In genomic region chr20:19251506-19251905, GRCh38 we compare ENCODE assay signal across 26 cellular contexts. TPM values are rescaled to one million over a fixed set of nuclear protein-coding genes. Genes with fewer than 3 reads are reported as not detected.
DNase-seq lines count a peak whose midpoint lies in the region; ATAC-seq and TF ChIP-seq lines count a peak whose summit lies in the region.
"Had no signal": no experiment of that assay in that cellular context is flagged by ENCODE, and none has a peak within 500 bp of the region (broad histone marks: within the 10 kb centered on the region; RNA-seq: fewer than 3 reads in every experiment).

No MANE protein-coding gene starts in this region.

- TF ChIP-seq CTCF in A673 (conservative IDR thresholded peaks at IDR 0.05; ENCODE audit: low read depth, low read length), result no peak
- TF ChIP-seq CTCF in esophagus muscularis mucosa (IDR thresholded peaks at IDR 0.05), result no peak
- TF ChIP-seq CTCF in sigmoid colon (IDR thresholded peaks at IDR 0.05), result no peak
- no peak for TF ChIP-seq CTCF in transverse colon (IDR thresholded peaks at IDR 0.05)
- TF ChIP-seq CTCF in MCF 10A (IDR thresholded peaks at IDR 0.05; ENCODE audit: unreplicated experiment), result no peak

- TF ChIP-seq EP300 in esophagus muscularis mucosa (IDR thresholded peaks at IDR 0.05) (no peak), sigmoid colon (IDR thresholded peaks at IDR 0.05) (no peak), transverse colon (IDR thresholded peaks at IDR 0.05; ENCODE audit: low read depth) (no peak)

- BruUV-seq in A673 (replicated peaks; lab: Mats Ljungman, UMichigan) (no TSS peak), MCF 10A (replicated peaks; lab: Mats Ljungman, UMichigan) (no TSS peak)

- H3K27me3 Mint-ChIP-seq in CD8-positive, alpha-beta memory T cell, result peaks cover 3% of the 10 kb centered on the region in 2 donors
- H3K27me3 Mint-ChIP-seq in MCF 10A (ENCODE audit: insufficient read depth, unreplicated experiment), result no peaks in the 10 kb centered on the region

- TF ChIP-seq POLR2A in esophagus muscularis mucosa (IDR thresholded peaks at IDR 0.05; ENCODE audit: low read depth) (no peak), sigmoid colon (IDR thresholded peaks at IDR 0.05) (no peak), transverse colon (IDR thresholded peaks at IDR 0.05) (no peak)

- DNase-seq in A673 (ENCODE audit: low spot score) (no peak), esophagus muscularis mucosa (ENCODE audit: extremely low spot score) (peak; percentile 31), sigmoid colon (no peak), transverse colon (no peak), MCF 10A (ENCODE audit: unreplicated experiment) (no peak)
- no peak for DNase-seq in activated naive CD4-positive, alpha-beta T cell treated with anti-CD3 and anti-CD28 coated beads, Interleukin-2, amount 50 U/mL, for 72 hours (ENCODE audit: low spot score in 2 of 2)
- no peak for DNase-seq in CD8-positive, alpha-beta memory T cell
- DNase-seq: ACHN; BE2C; DMS53; HCEC 1CT; Kasumi-1; NCI-H1105; NCI-H146; NCI-H1930; NCI-H2107; NCI-H446 treated with DMSO at 0.1 percent for 48 hours; NCI-H526; NCI-H82; NK-92 treated with Interleukin-12 subunit alpha and Interleukin-12 subunit beta, amount 100 ng/mL, for 24 hours; PC-3; SJCRH30 had no signal

- H3K27me3 ChIP-seq in A673 (replicated peaks; ENCODE audit: insufficient read depth, low read depth, low read length, poor library complexity) (no peaks in the 10 kb centered on the region), esophagus muscularis mucosa (no peaks in the 10 kb centered on the region), sigmoid colon (no peaks in the 10 kb centered on the region), transverse colon (no peaks in the 10 kb centered on the region)
- H3K27me3 ChIP-seq in CD8-positive, alpha-beta memory T cell (ENCODE audit: insufficient read depth, low read length, poor library complexity, severe bottlenecking), result no peaks in the 10 kb centered on the region
- H3K27me3 ChIP-seq: BE2C, SJCRH30 had no signal

- H3K4me3 ChIP-seq in A673 (ENCODE audit: low read depth, low read length, poor library complexity, severe bottlenecking), result no peak overlapping the region
- no peak overlapping the region for H3K4me3 ChIP-seq in esophagus muscularis mucosa
- no peak overlapping the region for H3K4me3 ChIP-seq in sigmoid colon
- no peak overlapping the region for H3K4me3 ChIP-seq in transverse colon
- no peak overlapping the region for H3K4me3 ChIP-seq in CD8-positive, alpha-beta memory T cell (ENCODE audit: low read length)
- H3K4me3 ChIP-seq: K562, SJCRH30 had no signal

- H3K36me3 Mint-ChIP-seq in activated naive CD4-positive, alpha-beta T cell treated with anti-CD3 and anti-CD28 coated beads, Interleukin-2, amount 50 U/mL, for 72 hours, result no peaks in the 10 kb centered on the region
- no peaks in the 10 kb centered on the region for H3K36me3 Mint-ChIP-seq in CD8-positive, alpha-beta memory T cell
- no peaks in the 10 kb centered on the region for H3K36me3 Mint-ChIP-seq in MCF 10A (ENCODE audit: insufficient read depth, unreplicated experiment)

- POLR2A ChIA-PET in A673 (lab: Charles Lee; ENCODE audit: low non-redundant PET) (no interaction called here), MCF 10A (lab: Yijun Ruan, JAX) (no interaction called here)
- POLR2A ChIA-PET in CD8-positive, alpha-beta memory T cell (lab: Charles Lee), result no interaction called here

- CTCF ChIA-PET in A673 (lab: Charles Lee) (no interaction called here), MCF 10A (lab: Yijun Ruan, JAX) (interaction anchor here (0.6 kb wide), 3 partner anchors 13 to 497 kb away, joined by 3 to 4 read pairs (median 3); no protein-coding TSS in a partner anchor)
- CTCF ChIA-PET in CD8-positive, alpha-beta memory T cell (lab: Charles Lee), result no interaction called here

- intact Hi-C loops in A673 (cut with micrococcal nuclease; ENCODE audit: unreplicated experiment) (no loop called here), esophagus muscularis mucosa (cut with DNase I) (no loop called here), sigmoid colon (cut with DNase I) (no loop called here), transverse colon (cut with DNase I; ENCODE audit: low total_unique reads) (no loop called here), MCF 10A (cut with micrococcal nuclease) (no loop called here)

- H3K9me3 ChIP-seq in A673 (ENCODE audit: low read depth, low read length, poor library complexity, severe bottlenecking) (peaks cover 4% of the 10 kb centered on the region), esophagus muscularis mucosa (no peaks in the 10 kb centered on the region), sigmoid colon (no peaks in the 10 kb centered on the region), transverse colon (no peaks in the 10 kb centered on the region)
- no peaks in the 10 kb centered on the region for H3K9me3 ChIP-seq in CD8-positive, alpha-beta memory T cell (ENCODE audit: low read length)
- H3K9me3 ChIP-seq: BE2C, SJCRH30 had no signal

- H3K27ac ChIP-seq in A673 (ENCODE audit: low read depth, low read length, poor library complexity, severe bottlenecking) (peak overlapping the region; percentile 15), esophagus muscularis mucosa (replicated peaks in 1 of 4) (peak overlapping the region; percentile 10 to 56 (median 30)), sigmoid colon (peak overlapping the region; percentile 22 to 51 (median 39)), transverse colon (peak overlapping the region; percentile 5 to 54 (median 40))
- no peak overlapping the region for H3K27ac ChIP-seq in CD8-positive, alpha-beta memory T cell (ENCODE audit: low read depth, low read length)
- H3K27ac ChIP-seq: 22Rv1, SJCRH30 had no signal

- H3K36me3 ChIP-seq in A673 (ENCODE audit: insufficient read depth, low read length, poor library complexity, severe bottlenecking), result no peaks in the 10 kb centered on the region
- H3K36me3 ChIP-seq in esophagus muscularis mucosa, result no peaks in the 10 kb centered on the region
- H3K36me3 ChIP-seq in sigmoid colon, result no peaks in the 10 kb centered on the region
- H3K36me3 ChIP-seq in transverse colon, result no peaks in the 10 kb centered on the region
- no peaks in the 10 kb centered on the region for H3K36me3 ChIP-seq in CD8-positive, alpha-beta memory T cell (ENCODE audit: insufficient read depth, low read length)
- H3K36me3 ChIP-seq: BE2C, SJCRH30 had no signal

- no peak for ATAC-seq in GM18909 (IDR thresholded peaks at IDR 0.05; ENCODE audit: poor library complexity, unreplicated experiment)
- no peak for ATAC-seq in activated naive CD4-positive, alpha-beta T cell treated with anti-CD3 and anti-CD28 coated beads, Interleukin-2, amount 50 U/mL, for 72 hours
- ATAC-seq: K562, PC-3 had no signal

- H3K4me1 ChIP-seq in A673 (ENCODE audit: insufficient read depth, low read length, poor library complexity, severe bottlenecking) (peaks cover 44% of the 10 kb centered on the region), esophagus muscularis mucosa (peaks cover 0 to 26% (median 15%) of the 10 kb centered on the region in 4 donors), sigmoid colon (peaks cover 0 to 42% (median 32%) of the 10 kb centered on the region in 4 donors), transverse colon (peaks cover 0 to 12% (median 0%) of the 10 kb centered on the region in 4 donors)
- H3K4me1 ChIP-seq in CD8-positive, alpha-beta memory T cell (ENCODE audit: insufficient read depth, low read length), result no peaks in the 10 kb centered on the region
- H3K4me1 ChIP-seq: BE2C, SJCRH30 had no signal

- no peak overlapping the region for H3K4me3 Mint-ChIP-seq in CD8-positive, alpha-beta memory T cell
- no peak overlapping the region for H3K4me3 Mint-ChIP-seq in MCF 10A (ENCODE audit: unreplicated experiment)

- WGBS in esophagus muscularis mucosa, result 93% methylated on average over 3 of the region's 4 CpGs
- 90 to 95% methylated on average over 4 of the region's 4 CpGs for WGBS in sigmoid colon, 2 donors
- 80 to 89% methylated on average over 1 to 4 of the region's 4 CpGs for WGBS in transverse colon (ENCODE audit: low coverage in 1 of 2), 2 donors

- H3K4me1 Mint-ChIP-seq in CD8-positive, alpha-beta memory T cell, result no peaks in the 10 kb centered on the region
- H3K4me1 Mint-ChIP-seq in MCF 10A (ENCODE audit: insufficient read depth, unreplicated experiment), result peaks cover 25% of the 10 kb centered on the region

- in situ Hi-C loops in transverse colon (cut with MboI; ENCODE audit: low pct_ligation_motif_present in 1 of 4, low pct_unique_long_range_greater_than_20kb in 1 of 4, low sequenced_read_pairs in 3 of 4), result no loop called here

- H3K9me3 Mint-ChIP-seq in activated naive CD4-positive, alpha-beta T cell treated with anti-CD3 and anti-CD28 coated beads, Interleukin-2, amount 50 U/mL, for 72 hours, result no peaks in the 10 kb centered on the region
- H3K9me3 Mint-ChIP-seq in CD8-positive, alpha-beta memory T cell, result peaks cover 0 to 2% (median 0%) of the 10 kb centered on the region in 5 donors
- no peaks in the 10 kb centered on the region for H3K9me3 Mint-ChIP-seq in MCF 10A (ENCODE audit: unreplicated experiment)

- H3K27ac Mint-ChIP-seq in activated naive CD4-positive, alpha-beta T cell treated with anti-CD3 and anti-CD28 coated beads, Interleukin-2, amount 50 U/mL, for 72 hours, result no peak overlapping the region
- peak overlapping the region in 1 of 8 donors; percentile 58 for H3K27ac Mint-ChIP-seq in CD8-positive, alpha-beta memory T cell
- no peak overlapping the region for H3K27ac Mint-ChIP-seq in MCF 10A (ENCODE audit: low read depth, unreplicated experiment)

RNA-seq across cellular contexts. Expression of gene SLC24A3, which starts 39.1 kb away (rescaled TPM):
- total RNA-seq in A673 (2021), result 46.0 and 47.8 TPM in 2 replicates
- total RNA-seq in esophagus muscularis mucosa, result 10 to 100 TPM in 1 of 4 donors, 1 to 10 TPM in 3; 4.6 to 11.5 (median 6.6) TPM
- 10 to 100 TPM; 13.5 to 20.8 (median 18.3) TPM for total RNA-seq in sigmoid colon
- polyA plus RNA-seq in sigmoid colon, result 1 to 10 TPM in 2 of 3 donors, under 1 TPM in 1; 0.92 to 4.4 (median 3.0) TPM
- 1 to 10 TPM; 4.4 to 6.7 (median 4.6) TPM for total RNA-seq in transverse colon
- not detected for total RNA-seq in activated naive CD4-positive, alpha-beta T cell treated with anti-CD3 and anti-CD28 coated beads, Interleukin-2, amount 50 U/mL, for 72 hours
- total RNA-seq in CD8-positive, alpha-beta memory T cell, result not detected
- not detected for polyA plus RNA-seq in CD8-positive, alpha-beta memory T cell
- total RNA-seq in MCF 10A (2022), result not detected in 2 replicates
- total RNA-seq: G401, K562 had no signal
- polyA plus RNA-seq: K562 had no signal
